18 cellular contexts compared by ENCODE assay signal in the genomic region with DNA sequence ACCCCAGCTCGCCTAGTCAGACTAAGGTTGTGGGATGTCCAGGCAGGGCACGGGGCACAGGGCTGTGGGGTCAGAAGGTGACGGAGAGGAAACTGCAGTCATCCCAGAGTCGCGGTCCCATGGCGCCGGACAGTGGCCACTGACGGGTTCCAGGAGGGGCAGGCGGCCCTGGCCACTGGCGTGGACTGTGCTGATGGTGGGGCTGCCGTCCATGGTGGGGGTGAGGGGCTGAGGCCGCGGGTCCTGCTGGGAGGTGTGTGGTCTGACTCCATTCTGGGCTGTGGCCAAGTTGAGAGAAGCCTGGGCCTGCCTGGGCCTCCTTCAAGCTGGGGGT. TPM values are rescaled to one million over a fixed set of nuclear protein-coding genes. Genes with fewer than 3 reads are reported as not detected.
DNase-seq lines count a peak whose midpoint lies in the region; ATAC-seq and TF ChIP-seq lines count a peak whose summit lies in the region.
"Had no signal": no experiment of that assay in that cellular context is flagged by ENCODE, and none has a peak within 500 bp of the region (broad histone marks: within the 10 kb centered on the region; RNA-seq: fewer than 3 reads in every experiment).

No MANE protein-coding gene starts in this region.

- H3K27ac ChIP-seq in Karpas-422 (ENCODE audit: low read length) (peak overlapping the region; percentile 96), OCI-LY3 (ENCODE audit: low read length) (peak overlapping the region; percentile 89; the same call in 1 of the 2 replicates)

- H3K4me3 Mint-ChIP-seq in memory B cell = no peak overlapping the region
- no peak overlapping the region for H3K4me3 Mint-ChIP-seq in stimulated activated memory B cell treated with anti-CD40 and anti-IgM and Interleukin-4, amounts not matched to agents 10 μg/mL and 1 μg/mL and 100 μg/mL, for 72 hours
- H3K4me3 Mint-ChIP-seq: CD4-positive, CD25-positive, alpha-beta regulatory T cell; GM23338; HFFc6 had no signal

- no peak for TF ChIP-seq CTCF in OCI-LY3 (IDR thresholded peaks at IDR 0.05; ENCODE audit: low read depth, low read length)

- H3K9me2 ChIP-seq in Karpas-422 (replicated peaks; ENCODE audit: insufficient read depth, low read length) = no peaks in the 10 kb centered on the region

- peak overlapping the region; percentile 67 for H3K9ac ChIP-seq in Karpas-422 (ENCODE audit: low read length)
- H3K9ac ChIP-seq in OCI-LY3 (ENCODE audit: low read length) = no peak overlapping the region

- H3K4me3 ChIP-seq in Karpas-422 (ENCODE audit: low read length) (peak overlapping the region; percentile 61; the same call in 1 of the 2 replicates), OCI-LY3 (ENCODE audit: low read length) (no peak overlapping the region)
- H3K4me3 ChIP-seq: GM23338 had no signal

- no peak for ATAC-seq in memory B cell (ENCODE audit: low read depth)
- no peak for ATAC-seq in stimulated activated memory B cell treated with anti-CD40 and anti-IgM and Interleukin-4, amounts not matched to agents 10 μg/mL and 1 μg/mL and 100 μg/mL, for 72 hours
- ATAC-seq: GM23338, HepG2 had no signal

- H3K4me2 ChIP-seq in Karpas-422 (ENCODE audit: low read depth, low read length, poor library complexity, severe bottlenecking) (peak overlapping the region; percentile 64), OCI-LY3 (ENCODE audit: low read length) (no peak overlapping the region)
- H3K4me2 ChIP-seq: GM23338 had no signal

- H4K20me1 ChIP-seq in Karpas-422 (ENCODE audit: insufficient read depth, low read depth, low read length) (no peaks in the 10 kb centered on the region), OCI-LY3 (ENCODE audit: insufficient read depth, low read length) (no peaks in the 10 kb centered on the region; the same call in 1 of the 2 replicates)

- H3K27me3 ChIP-seq in Karpas-422 (ENCODE audit: low read length) (no peaks in the 10 kb centered on the region), OCI-LY3 (ENCODE audit: low read depth, low read length) (no peaks in the 10 kb centered on the region)
- H3K27me3 ChIP-seq: BE2C had no signal

- no peaks in the 10 kb centered on the region for H3K9me3 Mint-ChIP-seq in memory B cell
- H3K9me3 Mint-ChIP-seq in stimulated activated memory B cell treated with anti-CD40 and anti-IgM and Interleukin-4, amounts not matched to agents 10 μg/mL and 1 μg/mL and 100 μg/mL, for 72 hours = no peaks in the 10 kb centered on the region
- H3K9me3 Mint-ChIP-seq: CD4-positive, CD25-positive, alpha-beta regulatory T cell; CD8-positive, alpha-beta memory T cell; GM23338; HFFc6 had no signal

- no peaks in the 10 kb centered on the region for H3K9me3 ChIP-seq in Karpas-422 (ENCODE audit: low read length)
- no peaks in the 10 kb centered on the region for H3K9me3 ChIP-seq in OCI-LY3 (ENCODE audit: insufficient read depth, low read length)
- H3K9me3 ChIP-seq: BE2C had no signal

- DNase-seq in Karpas-422 (no peak), memory B cell (ENCODE audit: low spot score in 2 of 2) (no peak), NCI-H2107 treated with DMSO at 0.1 percent for 48 hours (lab: John Stamatoyannopoulos, UW; ENCODE audit: unreplicated experiment) (no peak), HuH-7.5 (ENCODE audit: low spot score) (no peak), activated T-cell treated with anti-CD3 and anti-CD28 coated beads for 4 hours (no peak), NCI-H1417 (lab: John Stamatoyannopoulos, UW) (no peak)
- DNase-seq: ACHN; BE2C; C1 segment of cervical spinal cord; CD4-positive, CD25-positive, alpha-beta regulatory T cell; CD8-positive, alpha-beta memory T cell; COR-L47; HCEC 1CT; HFFc6 had no signal

- peaks cover 23% of the 10 kb centered on the region for H3K79me2 ChIP-seq in Karpas-422 (ENCODE audit: low read length)
- no peaks in the 10 kb centered on the region for H3K79me2 ChIP-seq in OCI-LY3 (ENCODE audit: low read length)

- no peak overlapping the region for H2AFZ ChIP-seq in Karpas-422 (ENCODE audit: low read length)
- no peak overlapping the region for H2AFZ ChIP-seq in OCI-LY3 (ENCODE audit: low read depth, low read length)
- H2AFZ ChIP-seq: GM23338 had no signal

- H3K36me3 Mint-ChIP-seq in memory B cell = peaks cover 27% of the 10 kb centered on the region
- H3K36me3 Mint-ChIP-seq in stimulated activated memory B cell treated with anti-CD40 and anti-IgM and Interleukin-4, amounts not matched to agents 10 μg/mL and 1 μg/mL and 100 μg/mL, for 72 hours = peaks cover 74% of the 10 kb centered on the region

- H3K36me3 ChIP-seq in Karpas-422 (ENCODE audit: insufficient read depth, low read length) (peaks cover 23% of the 10 kb centered on the region), OCI-LY3 (replicated peaks; ENCODE audit: low read depth, low read length) (peaks cover 25% of the 10 kb centered on the region)

- peaks cover 7% of the 10 kb centered on the region for H3K4me1 Mint-ChIP-seq in memory B cell
- peaks cover 30% of the 10 kb centered on the region for H3K4me1 Mint-ChIP-seq in stimulated activated memory B cell treated with anti-CD40 and anti-IgM and Interleukin-4, amounts not matched to agents 10 μg/mL and 1 μg/mL and 100 μg/mL, for 72 hours
- H3K4me1 Mint-ChIP-seq: GM23338 had no signal

- peaks cover 34% of the 10 kb centered on the region for H3K4me1 ChIP-seq in Karpas-422 (ENCODE audit: low read length)
- peaks cover 23% of the 10 kb centered on the region for H3K4me1 ChIP-seq in OCI-LY3 (ENCODE audit: low read length)
- H3K4me1 ChIP-seq: BE2C had no signal

- H3K27me3 Mint-ChIP-seq in memory B cell = no peaks in the 10 kb centered on the region
- no peaks in the 10 kb centered on the region for H3K27me3 Mint-ChIP-seq in stimulated activated memory B cell treated with anti-CD40 and anti-IgM and Interleukin-4, amounts not matched to agents 10 μg/mL and 1 μg/mL and 100 μg/mL, for 72 hours
- H3K27me3 Mint-ChIP-seq: CD4-positive, CD25-positive, alpha-beta regulatory T cell; CD8-positive, alpha-beta memory T cell had no signal

- peak overlapping the region; percentile 76 for H3K27ac Mint-ChIP-seq in memory B cell
- peak overlapping the region; percentile 89 for H3K27ac Mint-ChIP-seq in stimulated activated memory B cell treated with anti-CD40 and anti-IgM and Interleukin-4, amounts not matched to agents 10 μg/mL and 1 μg/mL and 100 μg/mL, for 72 hours
- H3K27ac Mint-ChIP-seq: CD4-positive, CD25-positive, alpha-beta regulatory T cell; GM23338; HFFc6 had no signal

RNA-seq across cellular contexts. Expression of a gene that starts 32.0 kb away (rescaled TPM):
- total RNA-seq in Karpas-422 (2014; rRNA removed; shearing (Covaris generic); ENCODE audit: low replicate concordance) = 31.5 and 31.7 TPM in 2 replicates

RNA-seq across cellular contexts. Expression of a gene that starts 32.3 kb away (rescaled TPM):
- total RNA-seq in Karpas-422 (2014; rRNA removed; shearing (Covaris generic); ENCODE audit: low replicate concordance) = 13.9 and 31.5 TPM in 2 replicates
